Comparison of ENCODE assay signal across 9 cellular contexts in the genomic region with DNA sequence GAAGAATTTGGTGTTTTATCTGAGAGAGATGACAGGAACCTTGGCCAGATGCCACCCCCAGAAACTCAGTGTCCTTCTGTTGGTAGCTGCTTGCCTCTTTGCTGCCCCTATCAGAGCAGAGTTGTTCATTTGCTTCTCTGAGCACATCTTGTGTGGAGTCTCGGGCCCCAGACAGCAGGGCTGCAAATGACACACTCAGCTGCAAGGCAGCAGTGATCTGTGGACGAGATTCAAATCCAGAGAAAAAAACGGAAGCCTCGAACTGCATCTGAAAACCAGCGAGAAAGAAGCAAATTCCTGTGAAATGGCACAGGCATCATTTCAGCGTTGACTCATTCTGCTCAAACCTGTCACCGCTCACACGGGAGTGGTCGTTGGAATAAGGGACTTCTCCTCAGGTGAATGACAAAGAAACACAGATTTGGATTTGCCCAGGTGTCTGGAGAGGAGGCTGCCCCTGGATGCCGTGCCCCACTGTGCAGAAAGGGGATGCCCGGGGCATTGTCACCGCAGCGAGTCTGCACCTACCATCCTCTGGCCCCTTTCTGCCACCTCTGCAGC.
DNase-seq lines count a peak whose midpoint lies in the region; ATAC-seq and TF ChIP-seq lines count a peak whose summit lies in the region.
"Had no signal": no experiment of that assay in that cellular context is flagged by ENCODE, and none has a peak within 500 bp of the region (broad histone marks: within the 10 kb centered on the region; RNA-seq: fewer than 3 reads in every experiment).

No MANE protein-coding gene starts in this region.

- no peak for TF ChIP-seq CTCF in VCaP (conservative IDR thresholded peaks at IDR 0.05)

- peak; percentile 23 for DNase-seq in cerebellum (ENCODE audit: low spot score)
- DNase-seq in stimulated activated CD4-positive, alpha-beta T cell treated with anti-CD3 and anti-CD28 coated beads, Interleukin-2, amount 100 ng/mL, for 24 hours = peak; percentile 63 to 64
- no peak for DNase-seq in amniotic stem cell (lab: John Stamatoyannopoulos, UW)
- DNase-seq in NK-92 treated with Interleukin-12 subunit alpha and Interleukin-12 subunit beta, amount 100 ng/mL, for 24 hours (lab: John Stamatoyannopoulos, UW) = no peak
- DNase-seq in retina = no peak

- ATAC-seq in GM18498 (IDR thresholded peaks at IDR 0.05; ENCODE audit: unreplicated experiment) (peak; percentile 40), HG03045 (IDR thresholded peaks at IDR 0.05; ENCODE audit: unreplicated experiment) (peak; percentile 33)
- ATAC-seq: left colon had no signal

- H3K27ac ChIP-seq in VCaP = peak overlapping the region; percentile 68

Comparison
In these comparisons a context has a peak if more than half of its experiments do, and no peak if none do; other contexts are left out.
1. DNase-seq: peak in cerebellum (single experiment) and stimulated activated CD4-positive, alpha-beta T cell treated with anti-CD3 and anti-CD28 coated beads, Interleukin-2, amount 100 ng/mL, for 24 hours (2 of 2); none in amniotic stem cell (single experiment), NK-92 treated with Interleukin-12 subunit alpha and Interleukin-12 subunit beta, amount 100 ng/mL, for 24 hours (single experiment) and retina (single experiment).